11 cellular contexts compared by ENCODE assay signal in the genomic region with DNA sequence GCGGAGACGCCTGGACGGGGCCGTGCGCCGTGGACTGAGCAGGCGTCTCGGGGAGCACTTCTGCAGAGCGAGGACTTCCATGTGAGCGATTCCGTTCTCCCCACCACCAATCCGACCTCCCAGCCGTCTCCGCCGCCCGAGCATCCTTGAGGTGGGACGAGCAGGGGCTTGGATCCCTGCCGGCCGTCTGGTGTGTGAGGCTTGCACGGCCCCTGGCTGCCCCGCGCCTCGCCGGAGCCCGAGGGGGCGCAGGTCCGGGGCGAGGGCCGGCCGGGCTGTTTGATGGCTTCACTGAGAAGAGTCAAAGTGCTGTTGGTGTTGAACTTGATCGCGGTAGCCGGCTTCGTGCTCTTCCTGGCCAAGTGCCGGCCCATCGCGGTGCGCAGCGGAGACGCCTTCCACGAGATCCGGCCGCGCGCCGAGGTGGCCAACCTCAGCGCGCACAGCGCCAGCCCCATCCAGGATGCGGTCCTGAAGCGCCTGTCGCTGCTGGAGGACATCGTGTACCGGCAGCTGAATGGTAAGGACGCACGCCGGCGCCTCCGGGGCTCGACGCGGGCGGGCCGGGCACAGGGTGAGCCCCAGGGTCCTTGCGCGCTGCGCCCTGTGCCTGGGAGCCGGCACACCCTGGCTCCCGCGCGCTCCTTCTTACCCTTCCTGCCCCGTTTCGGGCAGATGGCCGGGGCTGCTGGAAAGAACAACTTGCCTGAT. TPM values are rescaled to one million over a fixed set of nuclear protein-coding genes. Genes with fewer than 3 reads are reported as not detected.
A peak's percentile ranks its signal among the peaks of the same experiment; 100 is the strongest.
DNase-seq lines count a peak whose midpoint lies in the region; ATAC-seq lines count a peak whose summit lies in the region.
"Had no signal": no experiment of that assay in that cellular context is flagged by ENCODE, and none has a peak within 500 bp of the region (broad histone marks: within the 10 kb centered on the region; RNA-seq: fewer than 3 reads in every experiment).

No MANE protein-coding gene starts in this region.

- no peaks in the 10 kb centered on the region for H3K9me3 ChIP-seq in NT2/D1 (ENCODE audit: insufficient read depth, low read length)
- no peaks in the 10 kb centered on the region for H3K9me3 ChIP-seq in thymus (ENCODE audit: control insufficient read depth)

- H2BK15ac ChIP-seq in mesendoderm (replicated peaks; ENCODE audit: low read depth) = no peak overlapping the region

- no peak overlapping the region for H2AK5ac ChIP-seq in mesendoderm (ENCODE audit: low read length)

- H3K27ac ChIP-seq in mesendoderm (ENCODE audit: low read depth, low read length) (no peak overlapping the region), thymus (ENCODE audit: low read depth) (no peak overlapping the region)

- peak overlapping the region; percentile 12 for H3K18ac ChIP-seq in mesendoderm (ENCODE audit: low read length)

- H2BK120ac ChIP-seq in mesendoderm (ENCODE audit: low read depth, low read length) = no peak overlapping the region

- no peak overlapping the region for H4K8ac ChIP-seq in mesendoderm (ENCODE audit: low read depth, low read length)

- H3K4me2 ChIP-seq in mesendoderm (ENCODE audit: low read length) = peak overlapping the region; percentile 66

- H3K4me1 Mint-ChIP-seq in activated CD4-positive, alpha-beta T cell treated with anti-CD3 and anti-CD28 coated beads, Interleukin-2, amount 10 ng/mL, durations not matched to agents 24 days and 14 days = no peaks in the 10 kb centered on the region

- no peaks in the 10 kb centered on the region for H3K4me1 ChIP-seq in NT2/D1 (ENCODE audit: insufficient read depth, insufficient read length)
- peaks cover 7% of the 10 kb centered on the region for H3K4me1 ChIP-seq in mesendoderm (ENCODE audit: control insufficient read depth, low read depth, low read length)
- no peaks in the 10 kb centered on the region for H3K4me1 ChIP-seq in thymus (ENCODE audit: control insufficient read depth, insufficient read depth, low read length)

- H3K36me3 ChIP-seq in NT2/D1 (ENCODE audit: insufficient read depth, insufficient read length, low read length) (peaks cover 5% of the 10 kb centered on the region), mesendoderm (ENCODE audit: control insufficient read depth, insufficient read depth, low read length) (no peaks in the 10 kb centered on the region), thymus (ENCODE audit: control insufficient read depth, insufficient read depth) (no peaks in the 10 kb centered on the region)

- peaks cover 9% of the 10 kb centered on the region for H3K27me3 Mint-ChIP-seq in activated CD4-positive, alpha-beta T cell treated with anti-CD3 and anti-CD28 coated beads, Interleukin-2, amount 10 ng/mL, durations not matched to agents 24 days and 14 days

- ATAC-seq in HG03342 (IDR thresholded peaks at IDR 0.05; ENCODE audit: unreplicated experiment) (no peak), GM18858 (IDR thresholded peaks at IDR 0.05; ENCODE audit: unreplicated experiment) (no peak)

- H3K56ac ChIP-seq in mesendoderm (ENCODE audit: low read length) = peak overlapping the region; percentile 92

- no peak overlapping the region for H4K5ac ChIP-seq in mesendoderm (ENCODE audit: low read length)

- H3K4ac ChIP-seq in mesendoderm (ENCODE audit: low read depth, low read length) = no peak overlapping the region

- H3K79me1 ChIP-seq in mesendoderm (ENCODE audit: low read length) = peaks cover 11% of the 10 kb centered on the region

- H3K9me3 Mint-ChIP-seq in activated CD4-positive, alpha-beta T cell treated with anti-CD3 and anti-CD28 coated beads, Interleukin-2, amount 10 ng/mL, durations not matched to agents 24 days and 14 days = no peaks in the 10 kb centered on the region

- peaks cover 14% of the 10 kb centered on the region for H3K27me3 ChIP-seq in NT2/D1 (ENCODE audit: insufficient read depth, insufficient read length)
- H3K27me3 ChIP-seq in mesendoderm (ENCODE audit: insufficient read depth, low read length, poor library complexity) = no peaks in the 10 kb centered on the region
- peaks cover 31% of the 10 kb centered on the region for H3K27me3 ChIP-seq in thymus (ENCODE audit: control insufficient read depth, insufficient read depth)

- H2BK5ac ChIP-seq in mesendoderm (ENCODE audit: low read length) = no peak overlapping the region

- intact Hi-C loops in activated CD4-positive, alpha-beta T cell treated with anti-CD3 and anti-CD28 coated beads, Interleukin-2, amount 10 ng/mL, durations not matched to agents 24 days and 14 days (cut with micrococcal nuclease) = no loop called here

- H3K27ac Mint-ChIP-seq in activated CD4-positive, alpha-beta T cell treated with anti-CD3 and anti-CD28 coated beads, Interleukin-2, amount 10 ng/mL, durations not matched to agents 24 days and 14 days = no peak overlapping the region
- H3K27ac Mint-ChIP-seq: activated T-helper 2 cell treated with anti-CD3 and anti-CD28 coated beads, Interferon-gamma antibody, Interleukin-2, Interleukin-4, amounts not matched to agents 10 μg/mL and 5 μg/mL and 100 μg/mL, durations not matched to agents 14 hours and 24 hours and 36 hours had no signal

- H3K23ac ChIP-seq in mesendoderm (ENCODE audit: low read length) = no peak overlapping the region

- H3K9ac ChIP-seq in NT2/D1 (ENCODE audit: insufficient read length, low read depth) (peak overlapping the region; percentile 90), mesendoderm (ENCODE audit: low read length) (peak overlapping the region; percentile 86)

- H3K4me3 ChIP-seq in NT2/D1 (ENCODE audit: insufficient read length, low read depth) (peak overlapping the region; percentile 76), mesendoderm (ENCODE audit: low read length) (peak overlapping the region; percentile 79), thymus (ENCODE audit: low read length) (peak overlapping the region; percentile 23)

- H3K4me3 Mint-ChIP-seq in activated CD4-positive, alpha-beta T cell treated with anti-CD3 and anti-CD28 coated beads, Interleukin-2, amount 10 ng/mL, durations not matched to agents 24 days and 14 days = no peak overlapping the region

- DNase-seq in NT2/D1 (ENCODE audit: low read depth, low spot score) = peak; percentile 13
- peak; percentile 62 for DNase-seq in ecto neural progenitor cell (ENCODE audit: low spot score)
- peak; percentile 71 for DNase-seq in mesendoderm
- DNase-seq in activated CD4-positive, alpha-beta T cell treated with anti-CD3 and anti-CD28 coated beads, Interleukin-2, amount 10 ng/mL, durations not matched to agents 24 days and 14 days = no peak
- DNase-seq: DND-41; HCEC 1CT; stimulated activated naive CD4-positive, alpha-beta T cell treated with Interleukin-2 at 50 U/mL for 16 hours had no signal

- WGBS in mesendoderm (ENCODE audit: extremely low coverage, insufficient coverage, low lambda C conversion rate) = no CpG with 5 or more reads among the region's 74 CpGs
- WGBS in thymus = 5% methylated on average over 74 of the region's 74 CpGs

- no peaks in the 10 kb centered on the region for H3K36me3 Mint-ChIP-seq in activated CD4-positive, alpha-beta T cell treated with anti-CD3 and anti-CD28 coated beads, Interleukin-2, amount 10 ng/mL, durations not matched to agents 24 days and 14 days (ENCODE audit: low read depth)

- H3K79me2 ChIP-seq in mesendoderm (ENCODE audit: control insufficient read depth, insufficient read depth, low read length) = peaks cover 53% of the 10 kb centered on the region

RNA-seq across cellular contexts. Expression of gene GALNT17, which starts 0.7 kb away (rescaled TPM):
- polyA plus RNA-seq in mesendoderm (2013, experiment 1 of 2) = 22.0 TPM
- polyA plus RNA-seq in mesendoderm (2013, experiment 2 of 2) = 22.9 TPM
- 9.2 TPM for polyA plus RNA-seq in thymus
- not detected in 2 replicates for total RNA-seq in activated CD4-positive, alpha-beta T cell treated with anti-CD3 and anti-CD28 coated beads, Interleukin-2, amount 10 ng/mL, durations not matched to agents 24 days and 14 days
- total RNA-seq: activated T-helper 2 cell treated with anti-CD3 and anti-CD28 coated beads, Interferon-gamma antibody, Interleukin-2, Interleukin-4, amounts not matched to agents 10 μg/mL and 5 μg/mL and 100 μg/mL, durations not matched to agents 14 hours and 24 hours and 36 hours had no signal

Comparison
In these comparisons a context has a peak if more than half of its experiments do, and no peak if none do; other contexts are left out.
1. H3K4me3 ChIP-seq: peak in every context shown above with its lines; median percentile 79 in mesendoderm; 76 in NT2/D1; 23 in thymus.